ENCODE assay signal across 13 cellular contexts in genomic region chr1:225378880-225379279, GRCh38. TPM values are rescaled to one million over a fixed set of nuclear protein-coding genes. Genes with fewer than 3 reads are reported as not detected.
A peak's percentile ranks its signal among the peaks of the same experiment; 100 is the strongest.
DNase-seq lines count a peak whose midpoint lies in the region; ATAC-seq and TF ChIP-seq lines count a peak whose summit lies in the region.
"Had no signal": no experiment of that assay in that cellular context is flagged by ENCODE, and none has a peak within 500 bp of the region (broad histone marks: within the 10 kb centered on the region; RNA-seq: fewer than 3 reads in every experiment).

No MANE protein-coding gene starts in this region.

- H3K4me3 Mint-ChIP-seq in MCF 10A (ENCODE audit: unreplicated experiment): no peak overlapping the region
- H3K4me3 Mint-ChIP-seq: activated B cell treated with CpG ODN at 0.5 μM for 24 hours; activated T-helper 17 cell treated with anti-CD3 and anti-CD28 coated beads, Interleukin-2, amount 50 U/mL, for 72 hours; immature natural killer cell had no signal

- ATAC-seq in HG02763 (IDR thresholded peaks at IDR 0.05; ENCODE audit: unreplicated experiment): no peak
- ATAC-seq: activated T-helper 17 cell treated with anti-CD3 and anti-CD28 coated beads, Interleukin-2, amount 50 U/mL, for 72 hours had no signal

- 4% methylated on average over 10 of the region's 10 CpGs for WGBS in smooth muscle cell (ENCODE audit: low lambda C conversion rate)

- H3F3A ChIP-seq in smooth muscle cell (ENCODE audit: low read depth): no peaks in the 10 kb centered on the region

- H3K36me3 ChIP-seq in smooth muscle cell (ENCODE audit: low read depth): no peaks in the 10 kb centered on the region
- H3K36me3 ChIP-seq: neutrophil, suprapubic skin had no signal

- H3K9me3 ChIP-seq in smooth muscle cell (replicated peaks; ENCODE audit: low read depth): no peaks in the 10 kb centered on the region
- H3K9me3 ChIP-seq: neutrophil, suprapubic skin had no signal

- peak; percentile 87 for DNase-seq in AG20443 (ENCODE audit: low spot score)
- peak; percentile 71 for DNase-seq in HPDE6-E6E7 (ENCODE audit: extremely low spot score)
- DNase-seq in MCF 10A (ENCODE audit: unreplicated experiment): peak; percentile 83
- DNase-seq in iPS-NIHi11 (ENCODE audit: low spot score): peak; percentile 86
- DNase-seq in effector CD8-positive, alpha-beta T cell (lab: John Stamatoyannopoulos, UW): no peak
- DNase-seq in T-helper 2 cell: no peak
- no peak for DNase-seq in smooth muscle cell (lab: John Stamatoyannopoulos, UW; ENCODE audit: unreplicated experiment)
- DNase-seq: activated B cell treated with CpG ODN at 0.5 μM for 24 hours, immature natural killer cell had no signal

- H3K27me3 ChIP-seq in smooth muscle cell (ENCODE audit: low read depth): no peaks in the 10 kb centered on the region
- H3K27me3 ChIP-seq: neutrophil, suprapubic skin had no signal

- POLR2A ChIA-PET in MCF 10A (lab: Yijun Ruan, JAX): interaction anchor here (0.7 to 5.7 kb wide), 12 partner anchors 10 to 225 kb away, joined by 3 to 55 read pairs (median 3); partner anchors contain the start of gene LBR

- no peak overlapping the region for H2AFZ ChIP-seq in smooth muscle cell (ENCODE audit: low read depth)

- no peak overlapping the region for H3K4me2 ChIP-seq in smooth muscle cell

- no TSS peak for BruUV-seq in MCF 10A (replicated peaks; lab: Mats Ljungman, UMichigan)

- no peak for TF ChIP-seq CTCF in MCF 10A (IDR thresholded peaks at IDR 0.05; ENCODE audit: unreplicated experiment)
- no peak for TF ChIP-seq CTCF in smooth muscle cell (IDR thresholded peaks at IDR 0.05; ENCODE audit: borderline replicate concordance, insufficient read depth, poor library complexity, severe bottlenecking)

- H3K4me1 ChIP-seq in smooth muscle cell (ENCODE audit: low read depth): no peaks in the 10 kb centered on the region
- H3K4me1 ChIP-seq: suprapubic skin had no signal

- no peak overlapping the region for H3K4me3 ChIP-seq in smooth muscle cell
- H3K4me3 ChIP-seq: suprapubic skin had no signal

- CTCF ChIA-PET in MCF 10A (lab: Yijun Ruan, JAX): interaction anchor here (0.6 to 5.0 kb wide), 11 partner anchors 9 to 661 kb away, joined by 3 to 35 read pairs (median 4); no protein-coding TSS in a partner anchor

- H3K36me3 Mint-ChIP-seq in MCF 10A (ENCODE audit: insufficient read depth, unreplicated experiment): peaks cover 7% of the 10 kb centered on the region

- no peaks in the 10 kb centered on the region for H3K9me3 Mint-ChIP-seq in MCF 10A (ENCODE audit: unreplicated experiment)
- H3K9me3 Mint-ChIP-seq: activated B cell treated with CpG ODN at 0.5 μM for 24 hours; activated T-helper 17 cell treated with anti-CD3 and anti-CD28 coated beads, Interleukin-2, amount 50 U/mL, for 72 hours; immature natural killer cell had no signal

- H3K27ac Mint-ChIP-seq in MCF 10A (ENCODE audit: low read depth, unreplicated experiment): peak overlapping the region; percentile 21
- H3K27ac Mint-ChIP-seq: activated B cell treated with CpG ODN at 0.5 μM for 24 hours; activated T-helper 17 cell treated with anti-CD3 and anti-CD28 coated beads, Interleukin-2, amount 50 U/mL, for 72 hours; immature natural killer cell had no signal

- intact Hi-C loops in MCF 10A (cut with micrococcal nuclease): no loop called here

- H3K27me3 Mint-ChIP-seq in MCF 10A (ENCODE audit: insufficient read depth, unreplicated experiment): no peaks in the 10 kb centered on the region
- H3K27me3 Mint-ChIP-seq: activated B cell treated with CpG ODN at 0.5 μM for 24 hours; activated T-helper 17 cell treated with anti-CD3 and anti-CD28 coated beads, Interleukin-2, amount 50 U/mL, for 72 hours had no signal

- no peaks in the 10 kb centered on the region for H3K79me2 ChIP-seq in smooth muscle cell (ENCODE audit: low read depth)

- H3K27ac ChIP-seq in smooth muscle cell (ENCODE audit: low read depth): no peak overlapping the region
- H3K27ac ChIP-seq: neutrophil, suprapubic skin had no signal

- peaks cover 6% of the 10 kb centered on the region for H3K4me1 Mint-ChIP-seq in MCF 10A (ENCODE audit: insufficient read depth, unreplicated experiment)
- H3K4me1 Mint-ChIP-seq: activated B cell treated with CpG ODN at 0.5 μM for 24 hours; activated T-helper 17 cell treated with anti-CD3 and anti-CD28 coated beads, Interleukin-2, amount 50 U/mL, for 72 hours had no signal

- no peaks in the 10 kb centered on the region for H4K20me1 ChIP-seq in smooth muscle cell (ENCODE audit: low read depth)

- H3K9ac ChIP-seq in smooth muscle cell (ENCODE audit: low read depth): no peak overlapping the region

RNA-seq across cellular contexts. Expression of gene LBR, which starts 49.0 kb away (rescaled TPM):
- total RNA-seq in MCF 10A (2022) (98.5 and 106 TPM in 2 replicates), smooth muscle cell (33.4 and 43.6 TPM in 2 replicates)
- polyA plus RNA-seq in smooth muscle cell: 16.6 and 24.8 TPM in 2 replicates

Comparison
In these comparisons a context has a peak if more than half of its experiments do, and no peak if none do; other contexts are left out.
1. DNase-seq: peak in AG20443 (single experiment), HPDE6-E6E7 (single experiment), MCF 10A (single experiment) and iPS-NIHi11 (single experiment); none in effector CD8-positive, alpha-beta T cell (single experiment), T-helper 2 cell (0 of 5) and smooth muscle cell (single experiment).